1 cellular context compared by ENCODE assay signal in genomic region chr1:156591432-156592157, GRCh38.
TF ChIP-seq lines count a peak whose summit lies in the region.

TSS of gene NAXE (plus strand) at chr1:156591776. CDS start at chr1:156591805, 29 bp downstream.

TF ChIP-seq in HepG2, 621 proteins besides CTCF, POLR2A, EP300 and RAD21 (continued from another document and continues in another):
- TF ChIP-seq PATZ1 (CRISPR knock-in tag; IDR thresholded peaks at IDR 0.05) (peak; percentile 47), PBX3 (CRISPR knock-in tag; IDR thresholded peaks at IDR 0.05; ENCODE audit: borderline replicate concordance) (no peak), CHCHD3 (CRISPR knock-in tag; IDR thresholded peaks at IDR 0.05) (no peak), ZNF800 (CRISPR knock-in tag; IDR thresholded peaks at IDR 0.05) (peak; percentile 51; the same call in 1 of the 2 replicates), RELA (CRISPR knock-in tag; IDR thresholded peaks at IDR 0.05) (no peak), SOX6 (IDR thresholded peaks at IDR 0.05) (no peak), SOX6 (CRISPR knock-in tag; IDR thresholded peaks at IDR 0.05) (0 out of 2 replicates have a peak, but pooled peaks have one; percentile 31), ARID4A (CRISPR knock-in tag; IDR thresholded peaks at IDR 0.05; ENCODE audit: borderline replicate concordance) (peak; percentile 69; the same call in 1 of the 2 replicates), KDM5B (CRISPR knock-in tag; IDR thresholded peaks at IDR 0.05; ENCODE audit: borderline replicate concordance) (peak; percentile 70; the same call in 1 of the 2 replicates), ZNF335 (CRISPR knock-in tag; IDR thresholded peaks at IDR 0.05) (no peak), NR1H2 (CRISPR knock-in tag; IDR thresholded peaks at IDR 0.05; ENCODE audit: borderline replicate concordance, low read depth) (0 out of 2 replicates have a peak, but pooled peaks have one; percentile 28), THRA (CRISPR knock-in tag; IDR thresholded peaks at IDR 0.05; ENCODE audit: borderline replicate concordance) (peak; percentile 45; the same call in 1 of the 2 replicates), ZNF691 (CRISPR knock-in tag; IDR thresholded peaks at IDR 0.05; ENCODE audit: borderline replicate concordance, low read depth) (peak; percentile 87; the same call in 1 of the 2 replicates), ZBTB10 (CRISPR knock-in tag; IDR thresholded peaks at IDR 0.05; ENCODE audit: borderline replicate concordance) (peak; percentile 97), ZNF616 (CRISPR knock-in tag; IDR thresholded peaks at IDR 0.05; ENCODE audit: low read depth) (peak; percentile 54; the same call in 1 of the 2 replicates), ZFP82 (CRISPR knock-in tag; IDR thresholded peaks at IDR 0.05; ENCODE audit: borderline replicate concordance) (peak; percentile 71; the same call in 1 of the 2 replicates), NFIC (IDR thresholded peaks at IDR 0.05; ENCODE audit: low read length) (no peak), MAFK (conservative IDR thresholded peaks at IDR 0.05 in 1 of 2, IDR thresholded peaks at IDR 0.05 in 1 of 2; ENCODE audit: low read length in 2 of 2) (0 out of 4 replicates have a peak, but pooled peaks of 1 of the 2 experiments have one; percentile 5), SMYD3 (CRISPR knock-in tag; IDR thresholded peaks at IDR 0.05) (peak; percentile 19; the same call in 1 of the 2 replicates), ZNF337 (CRISPR knock-in tag; IDR thresholded peaks at IDR 0.05; ENCODE audit: borderline replicate concordance, low read depth) (peak; percentile 18; the same call in 1 of the 2 replicates), PRMT3 (CRISPR knock-in tag; IDR thresholded peaks at IDR 0.05; ENCODE audit: borderline replicate concordance, low read depth) (0 out of 2 replicates have a peak, but pooled peaks have one; percentile 71), ZNF362 (CRISPR knock-in tag; IDR thresholded peaks at IDR 0.05; ENCODE audit: borderline replicate concordance) (no peak), SMAD3 (CRISPR knock-in tag; IDR thresholded peaks at IDR 0.05) (peak; percentile 50; the same call in 1 of the 2 replicates), POLR2AphosphoS5 (IDR thresholded peaks at IDR 0.05; ENCODE audit: low read depth, low read length) (peak; percentile 89), HOXA7 (CRISPR knock-in tag; IDR thresholded peaks at IDR 0.05) (no peak), ZNF33B (CRISPR knock-in tag; IDR thresholded peaks at IDR 0.05) (peak; percentile 51; the same call in 1 of the 2 replicates), ZGPAT (CRISPR knock-in tag; IDR thresholded peaks at IDR 0.05) (peak; percentile 70), SRSF1 (optimal IDR thresholded peaks at IDR 0.05; ENCODE audit: low read depth, low read length) (peak; percentile 8), SP4 (CRISPR knock-in tag; IDR thresholded peaks at IDR 0.05) (peak; percentile 34; the same call in 1 of the 2 replicates), SAP130 (CRISPR knock-in tag; IDR thresholded peaks at IDR 0.05; ENCODE audit: low read depth) (peak; percentile 79), ZNF792 (CRISPR knock-in tag; IDR thresholded peaks at IDR 0.05) (peak; percentile 35; the same call in 1 of the 2 replicates), TIGD3 (CRISPR knock-in tag; IDR thresholded peaks at IDR 0.05; ENCODE audit: borderline replicate concordance) (0 out of 2 replicates have a peak, but pooled peaks have one; percentile 44)
